16 cellular contexts compared by ENCODE assay signal in genomic region chr7:120993575-120994191, GRCh38. TPM values are rescaled to one million over a fixed set of nuclear protein-coding genes. Genes with fewer than 3 reads are reported as not detected.
DNase-seq lines count a peak whose midpoint lies in the region; ATAC-seq and TF ChIP-seq lines count a peak whose summit lies in the region.
"Had no signal": no experiment of that assay in that cellular context is flagged by ENCODE, and none has a peak within 500 bp of the region (broad histone marks: within the 10 kb centered on the region; RNA-seq: fewer than 3 reads in every experiment).

No MANE protein-coding gene starts in this region.

- intact Hi-C loops in ascending aorta (cut with DNase I): no loop called here
- intact Hi-C loops in transverse colon (cut with DNase I; ENCODE audit: low total_unique reads): no loop called here
- intact Hi-C loops in ovary (cut with DNase I): no loop called here

- H3K4me3 ChIP-seq in ascending aorta (peak overlapping the region in 1 of 2 donors; percentile 68), transverse colon (no peak overlapping the region), ovary (no peak overlapping the region)
- H3K4me3 ChIP-seq: cardiac muscle cell had no signal

- in situ Hi-C loops in transverse colon (cut with MboI; ENCODE audit: low pct_ligation_motif_present in 1 of 4, low pct_unique_long_range_greater_than_20kb in 1 of 4, low sequenced_read_pairs in 3 of 4): loop anchor here (10.0 to 25.0 kb wide), 3 partner anchors 81 to 101 kb away; no protein-coding TSS in a partner anchor

- no peaks in the 10 kb centered on the region for H3K27me3 ChIP-seq in ascending aorta
- no peaks in the 10 kb centered on the region for H3K27me3 ChIP-seq in transverse colon
- no peaks in the 10 kb centered on the region for H3K27me3 ChIP-seq in ovary
- H3K27me3 ChIP-seq: cardiac muscle cell had no signal

- H3K9me3 ChIP-seq in ascending aorta (no peaks in the 10 kb centered on the region), transverse colon (no peaks in the 10 kb centered on the region), ovary (no peaks in the 10 kb centered on the region)

- DNase-seq in DMS53 (lab: John Stamatoyannopoulos, UW) (peak; percentile 36), DMS53 treated with DMSO at 0.1 percent for 48 hours (lab: John Stamatoyannopoulos, UW; ENCODE audit: unreplicated experiment) (no peak), ascending aorta (ENCODE audit: low spot score in 2 of 2) (no peak), kidney tubule cell (ENCODE audit: low spot score) (peak; percentile 42), transverse colon (no peak), ovary (no peak)
- DNase-seq in stimulated activated naive CD8-positive, alpha-beta T cell treated with anti-CD3 and anti-CD28 coated beads, Interleukin-15, Interleukin-2, amounts not matched to agents 100 U/mL and 50 U/mL, for 24 hours: no peak
- DNase-seq: activated CD8-positive, alpha-beta memory T cell treated with anti-CD3 and anti-CD28 coated beads, Interleukin-2, amount 10 ng/mL, durations not matched to agents 7 days and 5 days; activated naive CD4-positive, alpha-beta T cell treated with anti-CD3 and anti-CD28 coated beads for 36 hours; effector memory CD4-positive, alpha-beta T cell; islet precursor cell; NCI-H1105; stimulated activated CD4-positive, alpha-beta T cell treated with anti-CD3 and anti-CD28 coated beads, Interleukin-1b, Interleukin-23, amount 100 ng/mL, for 48 hours had no signal

- H3K36me3 ChIP-seq in ascending aorta: no peaks in the 10 kb centered on the region
- no peaks in the 10 kb centered on the region for H3K36me3 ChIP-seq in transverse colon
- H3K36me3 ChIP-seq in ovary: no peaks in the 10 kb centered on the region
- H3K36me3 ChIP-seq: cardiac muscle cell had no signal

- 70 to 90% methylated on average over 2 to 5 of the region's 5 CpGs for WGBS in transverse colon (ENCODE audit: low coverage in 1 of 2), 2 donors
- 78 to 85% (median 80%) methylated on average over 5 of the region's 5 CpGs for WGBS in ovary, 3 donors

- H3K27ac ChIP-seq in ascending aorta (peak overlapping the region; percentile 83 to 88), transverse colon (peak overlapping the region; percentile 80 to 89 (median 86)), ovary (no peak overlapping the region)
- H3K27ac ChIP-seq: 22Rv1, cardiac muscle cell had no signal

- TF ChIP-seq CTCF in ascending aorta (IDR thresholded peaks at IDR 0.05) (no peak), transverse colon (IDR thresholded peaks at IDR 0.05) (no peak), ovary (IDR thresholded peaks at IDR 0.05) (no peak)

- peaks cover 3 to 18% of the 10 kb centered on the region in 2 donors for H3K4me1 ChIP-seq in ascending aorta
- peaks cover 0 to 53% (median 11%) of the 10 kb centered on the region in 4 donors for H3K4me1 ChIP-seq in transverse colon
- H3K4me1 ChIP-seq in ovary (ENCODE audit: insufficient read depth): peaks cover 10% of the 10 kb centered on the region

- ATAC-seq in stimulated activated naive CD8-positive, alpha-beta T cell treated with anti-CD3 and anti-CD28 coated beads, Interleukin-15, Interleukin-2, amounts not matched to agents 100 U/mL and 50 U/mL, for 24 hours: no peak
- ATAC-seq in HG02571 (IDR thresholded peaks at IDR 0.05; ENCODE audit: unreplicated experiment): no peak
- ATAC-seq: activated CD8-positive, alpha-beta memory T cell treated with anti-CD3 and anti-CD28 coated beads, Interleukin-2, amount 10 ng/mL, durations not matched to agents 7 days and 5 days had no signal

- TF ChIP-seq EP300 in transverse colon (IDR thresholded peaks at IDR 0.05; ENCODE audit: low read depth) (no peak), ovary (IDR thresholded peaks at IDR 0.05) (no peak)

- TF ChIP-seq POLR2A in transverse colon (IDR thresholded peaks at IDR 0.05) (no peak), ovary (IDR thresholded peaks at IDR 0.05) (no peak)

RNA-seq across cellular contexts. Expression of gene CPED1, which starts 5.2 kb away (rescaled TPM):
- total RNA-seq in ascending aorta (69.5 TPM), transverse colon (10 to 100 TPM in 3 of 4 donors, 1 to 10 TPM in 1; 4.4 to 20.2 (median 14.0) TPM), ovary (100 to 1,000 TPM in 4 of 7 donors, 10 to 100 TPM in 3; 62.7 to 127 (median 102) TPM)
- polyA plus RNA-seq in ovary: 10 to 100 TPM; 42.1 to 54.1 TPM
- total RNA-seq: activated naive CD4-positive, alpha-beta T cell treated with anti-CD3 and anti-CD28 coated beads for 36 hours had no signal

RNA-seq across cellular contexts. Expression of gene ING3, which starts 43.1 kb away (rescaled TPM):
- total RNA-seq in ascending aorta (6.8 TPM), transverse colon (10 to 100 TPM in 3 of 4 donors, 1 to 10 TPM in 1; 1.5 to 23.6 (median 16.2) TPM), ovary (10 to 100 TPM; 10.1 to 19.1 (median 17.0) TPM)
- polyA plus RNA-seq in ovary: 10 to 100 TPM; 14.8 to 19.5 TPM

Comparison
In these comparisons a context has a peak if more than half of its experiments do, and no peak if none do; other contexts are left out.
1. DNase-seq: peak in DMS53 (single experiment) and kidney tubule cell (single experiment); none in DMS53 treated with DMSO at 0.1 percent for 48 hours (single experiment), ascending aorta (0 of 2), transverse colon (single experiment), stimulated activated naive CD8-positive, alpha-beta T cell treated with anti-CD3 and anti-CD28 coated beads, Interleukin-15, Interleukin-2, amounts not matched to agents 100 U/mL and 50 U/mL, for 24 hours (single experiment) and ovary (0 of 5).
2. H3K27ac ChIP-seq: peak in ascending aorta (2 of 2) and transverse colon (4 of 4); none in ovary (0 of 2).